In genomic region chr10:17645591-17646345, GRCh38 we compare ENCODE assay signal across 8 cellular contexts. TPM values are rescaled to one million over a fixed set of nuclear protein-coding genes. Genes with fewer than 3 reads are reported as not detected.
DNase-seq lines count a peak whose midpoint lies in the region; ATAC-seq, FAIRE-seq and TF ChIP-seq lines count a peak whose summit lies in the region.

No MANE protein-coding gene starts in this region.

- peaks cover 41% of the 10 kb centered on the region for H3K4me1 Mint-ChIP-seq in mesothelial cell of epicardium

- in situ Hi-C loops in GM12878 (cut with MboI), result no loop called here

- no peaks in the 10 kb centered on the region for H3K27me3 Mint-ChIP-seq in mesothelial cell of epicardium (ENCODE audit: low read depth)

- H3K36me3 Mint-ChIP-seq in mesothelial cell of epicardium, result peaks cover 1% of the 10 kb centered on the region

- no TSS peak for BruUV-seq in GM12878 (replicated peaks; lab: Mats Ljungman, UMichigan)

- RAD21 ChIA-PET in GM12878 (lab: Charles Lee; ENCODE audit: unreplicated experiment), result interaction anchor here (0.9 to 2.4 kb wide), 5 partner anchors 9 to 44 kb away, joined by 3 to 11 read pairs (median 4); no protein-coding TSS in a partner anchor

- H3K4me3 Mint-ChIP-seq in mesothelial cell of epicardium, result peak overlapping the region; percentile 90

- ATAC-seq in GM12878 (peak; percentile 17), HG03139 (IDR thresholded peaks at IDR 0.05; ENCODE audit: unreplicated experiment) (no peak), HG03095 (IDR thresholded peaks at IDR 0.05; ENCODE audit: unreplicated experiment) (no peak), HG03108 (IDR thresholded peaks at IDR 0.05; ENCODE audit: unreplicated experiment) (no peak)

- H3K79me2 ChIP-seq in ACC112 (ENCODE audit: control insufficient read depth, insufficient read depth, low read length, unreplicated experiment) (peaks cover 87% of the 10 kb centered on the region), GM12878 (ENCODE audit: control insufficient read depth, insufficient read depth, low read length) (peaks cover 76% of the 10 kb centered on the region)

- H3K27ac ChIP-seq in ACC112 (ENCODE audit: low read depth, low read length) (no peak overlapping the region), HL-60 (replicated peaks) (peak overlapping the region; percentile 99), GM12878 (ENCODE audit: control insufficient read depth, insufficient read depth) (peak overlapping the region; percentile 48)

- WGBS in GM12878 (ENCODE audit: insufficient coverage, insufficient replicate concordance, low lambda C conversion rate, missing lambda C conversion rate), result 15% methylated on average over 6 of the region's 6 CpGs

- H3K27me3 ChIP-seq in ACC112 (ENCODE audit: insufficient read depth, low read length) (no peaks in the 10 kb centered on the region), HL-60 (ENCODE audit: insufficient read depth, poor library complexity, severe bottlenecking) (no peaks in the 10 kb centered on the region), GM12878 (replicated peaks in 1 of 2; ENCODE audit: control insufficient read depth in 2 of 2, insufficient read depth in 2 of 2, low read length in 1 of 2) (no peaks in the 10 kb centered on the region)

- no peak for TF ChIP-seq EP300 in GM12878 (IDR thresholded peaks at IDR 0.05; ENCODE audit: borderline replicate concordance in 1 of 2, control insufficient read depth in 1 of 2, low read depth in 2 of 2, low read length in 2 of 2)

- intact Hi-C loops in GM12878 (cut with micrococcal nuclease; ENCODE audit: unreplicated experiment), result no loop called here

- TF ChIP-seq POLR2A in GM12878 (IDR thresholded peaks at IDR 0.05; ENCODE audit: low read depth, low read length), result no peak

- H3K9me3 Mint-ChIP-seq in mesothelial cell of epicardium, result no peaks in the 10 kb centered on the region

- H3K9me3 ChIP-seq in GM12878 (replicated peaks; ENCODE audit: control insufficient read depth, insufficient read depth, low read length), result peaks cover 6% of the 10 kb centered on the region; the same call in 2 of the 3 replicates

- no peak for TF ChIP-seq CTCF in HL-60 (IDR thresholded peaks at IDR 0.05; ENCODE audit: insufficient read depth, low read length)
- no peak for TF ChIP-seq CTCF in GM12878 (IDR thresholded peaks at IDR 0.05 in 2 of 3, conservative IDR thresholded peaks at IDR 0.05 in 1 of 3; ENCODE audit: control insufficient read depth in 2 of 3, extremely low read depth in 1 of 3, insufficient read depth in 1 of 3, low read depth in 3 of 3, low read length in 3 of 3)
- no peak for TF ChIP-seq CTCF in mesothelial cell of epicardium (IDR thresholded peaks at IDR 0.05; ENCODE audit: unreplicated experiment)

- SMC1A ChIA-PET in GM12878 (lab: Charles Lee; ENCODE audit: uncharacterized antibody, unreplicated experiment), result interaction anchor here (0.7 to 6.1 kb wide), 11 partner anchors 11 to 96 kb away, joined by 3 to 63 read pairs (median 4); no protein-coding TSS in a partner anchor

- TF ChIP-seq RAD21 in GM12878 (IDR thresholded peaks at IDR 0.05; ENCODE audit: insufficient read depth, low read depth, low read length), result no peak

- peak overlapping the region; percentile 100 for H3K27ac Mint-ChIP-seq in mesothelial cell of epicardium

- no peaks in the 10 kb centered on the region for H4K20me1 ChIP-seq in GM12878 (ENCODE audit: control insufficient read depth, insufficient read depth)

- peak overlapping the region; percentile 100 for H3K4me3 ChIP-seq in ACC112 (ENCODE audit: low read depth, low read length)
- peak overlapping the region; percentile 75 for H3K4me3 ChIP-seq in HL-60 (replicated peaks; ENCODE audit: insufficient read depth, low read length)
- peak overlapping the region; percentile 96 for H3K4me3 ChIP-seq in GM12878

- CTCF ChIA-PET in GM12878 (lab: Yijun Ruan, JAX), result interaction anchor here (0.7 to 4.0 kb wide), 6 partner anchors 10 to 97 kb away, joined by 3 to 12 read pairs (median 4); no protein-coding TSS in a partner anchor

- peaks cover 5% of the 10 kb centered on the region for H3K36me3 ChIP-seq in ACC112 (ENCODE audit: insufficient read depth, low read length)
- H3K36me3 ChIP-seq in GM12878 (ENCODE audit: control insufficient read depth in 2 of 2, insufficient read depth in 2 of 2, low read length in 1 of 2), result 0 out of 4 replicates have a peak, but pooled peaks cover 0 to 4% of the 10 kb centered on the region in 2 experiments

- H3K4me2 ChIP-seq in GM12878 (ENCODE audit: control insufficient read depth, insufficient read depth), result peak overlapping the region; percentile 86

- FAIRE-seq in GM12878 (lab: Jason Lieb, UNC), result no peak

- H3K4me1 ChIP-seq in ACC112 (ENCODE audit: control insufficient read depth, insufficient read depth, low read length, unreplicated experiment), result peaks cover 37% of the 10 kb centered on the region
- peaks cover 5% of the 10 kb centered on the region; the same call in 1 of the 2 replicates for H3K4me1 ChIP-seq in GM12878 (ENCODE audit: control insufficient read depth, insufficient read depth, low read length)

- no peak overlapping the region for H2AFZ ChIP-seq in ACC112 (ENCODE audit: low read length, unreplicated experiment)
- H2AFZ ChIP-seq in GM12878 (ENCODE audit: control insufficient read depth, low read depth, low read length), result no peak overlapping the region

- H3K9ac ChIP-seq in GM12878 (ENCODE audit: control insufficient read depth, insufficient read depth, low read length), result peak overlapping the region; percentile 25

- POLR2A ChIA-PET in GM12878 (lab: Charles Lee), result interaction anchor here (1.6 to 2.1 kb wide), 4 partner anchors 11 to 37 kb away, joined by 3 to 9 read pairs (median 6); no protein-coding TSS in a partner anchor

- no peak for DNase-seq in HL-60 (ENCODE audit: low read depth in 1 of 2, low spot score in 1 of 2)
- DNase-seq in GM12878 (ENCODE audit: low read depth, low spot score), result no peak
- no peak for DNase-seq in mesothelial cell of epicardium (ENCODE audit: low spot score in 2 of 2, unreplicated experiment in 2 of 2)
- DNase-seq in NK-92 treated with Interleukin-12 subunit alpha and Interleukin-12 subunit beta, amount 100 ng/mL, for 24 hours (lab: John Stamatoyannopoulos, UW), result no peak

TF ChIP-seq in GM12878, 131 proteins besides CTCF, POLR2A, EP300 and RAD21:
- peak; percentile 33; the same call in 1 of the 2 replicates for TF ChIP-seq JUNB (IDR thresholded peaks at IDR 0.05)
- no peak for TF ChIP-seq SUPT20H (IDR thresholded peaks at IDR 0.05; ENCODE audit: borderline replicate concordance, control insufficient read depth, low read depth, low read length)
- no peak for TF ChIP-seq STAT1 (conservative IDR thresholded peaks at IDR 0.05)
- 0 out of 2 replicates have a peak, but pooled peaks have one; percentile 14 for TF ChIP-seq FOXM1 (IDR thresholded peaks at IDR 0.05; ENCODE audit: low read depth, low read length)
- TF ChIP-seq YY1 (IDR thresholded peaks at IDR 0.05; ENCODE audit: low read depth, low read length), result no peak

RNA-seq across cellular contexts. Expression of gene STAM, which starts 1.8 kb away (rescaled TPM):
- total RNA-seq in GM12878 (2013; cell fraction: nucleolus; rRNA removed), result 38.1 and 54.4 TPM in 2 replicates
- 11.1 and 11.5 TPM in 2 replicates for total RNA-seq in GM12878 (2014; rRNA removed)
- total RNA-seq in GM12878 (2014; rRNA removed; fragmentation: Illumina TruSeq; extraction: Trizol), result 14.7 and 15.1 TPM in 2 replicates
- 11.3 and 14.2 TPM in 2 replicates for total RNA-seq in GM12878 (2021)
- polyA plus RNA-seq in GM12878 (2011; ENCODE audit: low read depth), result 4.3 TPM
- 15.9 and 18.9 TPM in 2 replicates for polyA plus RNA-seq in GM12878 (2011; rRNA removed)
- 10.7 and 12.0 TPM in 2 replicates for polyA plus RNA-seq in GM12878 (2011; cell fraction: cytosol; rRNA removed)
- polyA plus RNA-seq in GM12878 (2011; cell fraction: nucleus; rRNA removed), result 16.1 and 18.4 TPM in 2 replicates
- polyA plus RNA-seq in GM12878 (2012), result 6.6 and 7.8 TPM in 2 replicates
- 15.5 and 16.0 TPM in 2 replicates for polyA plus RNA-seq in GM12878 (2014; fragmentation: Illumina TruSeq; extraction: Trizol)
- 1 to 10 TPM; 8.8 to 9.6 TPM for polyA plus RNA-seq in GM12878 (2014; fragmentation: Nextera tagmentation; extraction: Ambion mirVana)
- polyA plus RNA-seq in GM12878 (2014; rRNA removed), result 9.3 and 9.7 TPM in 2 replicates
- 10 to 100 TPM; 14.6 to 15.8 TPM for polyA plus RNA-seq in GM12878 (2016; fragmentation: Nextera tagmentation; extraction: Ambion mirVana)
- 22.8 and 23.9 TPM in 2 replicates for polyA minus RNA-seq in GM12878 (2011; rRNA and poly(A)+ RNA removed)
- 7.8 and 11.0 TPM in 2 replicates for polyA minus RNA-seq in GM12878 (2011; cell fraction: cytosol; rRNA and poly(A)+ RNA removed)
- 40.3 and 44.4 TPM in 2 replicates for polyA minus RNA-seq in GM12878 (2011; cell fraction: nucleus; rRNA and poly(A)+ RNA removed)
- 27.6 to 31.3 TPM (median 30.4 TPM) in 3 replicates for total RNA-seq in mesothelial cell of epicardium

RNA-seq across cellular contexts. Expression of gene HACD1, which starts 28.6 kb away (rescaled TPM):
- total RNA-seq in GM12878 (2013; cell fraction: nucleolus; rRNA removed), result 0.94 and 1.3 TPM in 2 replicates
- total RNA-seq in GM12878 (2014; rRNA removed) (1.2 and 1.5 TPM in 2 replicates), GM12878 (2014; rRNA removed; fragmentation: Illumina TruSeq; extraction: Trizol) (0.22 and 1.1 TPM in 2 replicates), GM12878 (2021) (0.38 and 0.80 TPM in 2 replicates), mesothelial cell of epicardium (10.9 to 14.7 TPM (median 13.6 TPM) in 3 replicates)
- polyA plus RNA-seq in GM12878 (2011; ENCODE audit: low read depth), result not detected
- polyA plus RNA-seq in GM12878 (2011; rRNA removed) (1.5 and 1.6 TPM in 2 replicates), GM12878 (2014; fragmentation: Illumina TruSeq; extraction: Trizol) (0.57 and 1.5 TPM in 2 replicates), GM12878 (2014; fragmentation: Nextera tagmentation; extraction: Ambion mirVana) (under 1 TPM in 1 of 2 experiments, not detected in 1; 0.29 TPM), GM12878 (2014; rRNA removed) (1.3 and 2.6 TPM in 2 replicates), GM12878 (2016; fragmentation: Nextera tagmentation; extraction: Ambion mirVana) (under 1 TPM; 0.78 to 0.96 TPM)
- 0.36 and 0.40 TPM in 2 replicates for polyA plus RNA-seq in GM12878 (2011; cell fraction: cytosol; rRNA removed)
- 1.0 and 1.4 TPM in 2 replicates for polyA plus RNA-seq in GM12878 (2011; cell fraction: nucleus; rRNA removed)
- polyA plus RNA-seq in GM12878 (2012), result 0.97 TPM in 1 of 2 replicates, not detected in the other
- 1.4 and 1.8 TPM in 2 replicates for polyA minus RNA-seq in GM12878 (2011; rRNA and poly(A)+ RNA removed)
- polyA minus RNA-seq in GM12878 (2011; cell fraction: cytosol; rRNA and poly(A)+ RNA removed), result not detected in 2 replicates
- 0.97 and 1.2 TPM in 2 replicates for polyA minus RNA-seq in GM12878 (2011; cell fraction: nucleus; rRNA and poly(A)+ RNA removed)
